1 cellular context compared by ENCODE assay signal in the genomic region with DNA sequence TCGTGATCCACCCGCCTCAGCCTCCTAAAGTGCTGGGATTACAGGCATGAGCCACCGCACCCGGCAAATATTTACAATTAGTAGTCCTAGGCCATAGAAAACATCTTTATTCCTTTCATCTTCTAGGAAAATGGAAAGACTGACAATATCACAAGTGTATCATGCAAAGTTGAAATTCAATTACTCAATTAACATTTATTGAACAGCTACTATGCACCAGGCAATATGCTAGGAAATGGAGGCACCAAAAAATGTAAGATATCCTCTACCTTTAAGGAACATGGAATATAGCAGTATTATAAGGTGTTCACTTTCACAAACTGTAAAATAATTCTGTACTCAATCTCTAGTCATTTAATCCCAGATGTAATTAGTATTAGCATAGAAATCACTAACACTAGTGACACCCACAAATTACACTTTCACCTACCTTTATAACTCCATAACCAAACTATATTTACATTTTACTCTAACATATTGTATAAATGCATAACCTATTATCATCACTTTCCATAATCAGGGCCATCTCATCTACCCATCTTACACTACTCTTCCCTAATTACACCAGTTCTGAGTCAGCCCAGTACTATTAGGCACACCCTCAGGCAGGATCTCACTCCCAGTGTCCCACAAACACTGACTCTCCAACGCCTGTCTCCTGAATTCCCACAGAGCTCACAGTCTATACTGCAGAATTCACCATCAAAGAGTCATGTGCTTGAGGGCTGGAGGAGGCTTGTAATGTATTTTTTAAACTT.
TF ChIP-seq lines count a peak whose summit lies in the region.

No MANE protein-coding gene starts in this region.

TF ChIP-seq in K562, 482 proteins besides CTCF, POLR2A, EP300 and RAD21:
- no peak for TF ChIP-seq ZSCAN29 (IDR thresholded peaks at IDR 0.05)
- no peak for TF ChIP-seq MIER1 (IDR thresholded peaks at IDR 0.05; ENCODE audit: low read depth)
- 0 out of 2 replicates have a peak, but pooled peaks have one; percentile 33 for TF ChIP-seq SMARCA4 (IDR thresholded peaks at IDR 0.05)
- TF ChIP-seq DMBX1 (CRISPR knock-in tag; IDR thresholded peaks at IDR 0.05; ENCODE audit: borderline replicate concordance) = no peak
- TF ChIP-seq RBM25 (IDR thresholded peaks at IDR 0.05; ENCODE audit: low read depth, low read length, severe bottlenecking) = peak; percentile 55
- peak; percentile 38 for TF ChIP-seq ARID1B (IDR thresholded peaks at IDR 0.05)
- TF ChIP-seq, protein P1, sequence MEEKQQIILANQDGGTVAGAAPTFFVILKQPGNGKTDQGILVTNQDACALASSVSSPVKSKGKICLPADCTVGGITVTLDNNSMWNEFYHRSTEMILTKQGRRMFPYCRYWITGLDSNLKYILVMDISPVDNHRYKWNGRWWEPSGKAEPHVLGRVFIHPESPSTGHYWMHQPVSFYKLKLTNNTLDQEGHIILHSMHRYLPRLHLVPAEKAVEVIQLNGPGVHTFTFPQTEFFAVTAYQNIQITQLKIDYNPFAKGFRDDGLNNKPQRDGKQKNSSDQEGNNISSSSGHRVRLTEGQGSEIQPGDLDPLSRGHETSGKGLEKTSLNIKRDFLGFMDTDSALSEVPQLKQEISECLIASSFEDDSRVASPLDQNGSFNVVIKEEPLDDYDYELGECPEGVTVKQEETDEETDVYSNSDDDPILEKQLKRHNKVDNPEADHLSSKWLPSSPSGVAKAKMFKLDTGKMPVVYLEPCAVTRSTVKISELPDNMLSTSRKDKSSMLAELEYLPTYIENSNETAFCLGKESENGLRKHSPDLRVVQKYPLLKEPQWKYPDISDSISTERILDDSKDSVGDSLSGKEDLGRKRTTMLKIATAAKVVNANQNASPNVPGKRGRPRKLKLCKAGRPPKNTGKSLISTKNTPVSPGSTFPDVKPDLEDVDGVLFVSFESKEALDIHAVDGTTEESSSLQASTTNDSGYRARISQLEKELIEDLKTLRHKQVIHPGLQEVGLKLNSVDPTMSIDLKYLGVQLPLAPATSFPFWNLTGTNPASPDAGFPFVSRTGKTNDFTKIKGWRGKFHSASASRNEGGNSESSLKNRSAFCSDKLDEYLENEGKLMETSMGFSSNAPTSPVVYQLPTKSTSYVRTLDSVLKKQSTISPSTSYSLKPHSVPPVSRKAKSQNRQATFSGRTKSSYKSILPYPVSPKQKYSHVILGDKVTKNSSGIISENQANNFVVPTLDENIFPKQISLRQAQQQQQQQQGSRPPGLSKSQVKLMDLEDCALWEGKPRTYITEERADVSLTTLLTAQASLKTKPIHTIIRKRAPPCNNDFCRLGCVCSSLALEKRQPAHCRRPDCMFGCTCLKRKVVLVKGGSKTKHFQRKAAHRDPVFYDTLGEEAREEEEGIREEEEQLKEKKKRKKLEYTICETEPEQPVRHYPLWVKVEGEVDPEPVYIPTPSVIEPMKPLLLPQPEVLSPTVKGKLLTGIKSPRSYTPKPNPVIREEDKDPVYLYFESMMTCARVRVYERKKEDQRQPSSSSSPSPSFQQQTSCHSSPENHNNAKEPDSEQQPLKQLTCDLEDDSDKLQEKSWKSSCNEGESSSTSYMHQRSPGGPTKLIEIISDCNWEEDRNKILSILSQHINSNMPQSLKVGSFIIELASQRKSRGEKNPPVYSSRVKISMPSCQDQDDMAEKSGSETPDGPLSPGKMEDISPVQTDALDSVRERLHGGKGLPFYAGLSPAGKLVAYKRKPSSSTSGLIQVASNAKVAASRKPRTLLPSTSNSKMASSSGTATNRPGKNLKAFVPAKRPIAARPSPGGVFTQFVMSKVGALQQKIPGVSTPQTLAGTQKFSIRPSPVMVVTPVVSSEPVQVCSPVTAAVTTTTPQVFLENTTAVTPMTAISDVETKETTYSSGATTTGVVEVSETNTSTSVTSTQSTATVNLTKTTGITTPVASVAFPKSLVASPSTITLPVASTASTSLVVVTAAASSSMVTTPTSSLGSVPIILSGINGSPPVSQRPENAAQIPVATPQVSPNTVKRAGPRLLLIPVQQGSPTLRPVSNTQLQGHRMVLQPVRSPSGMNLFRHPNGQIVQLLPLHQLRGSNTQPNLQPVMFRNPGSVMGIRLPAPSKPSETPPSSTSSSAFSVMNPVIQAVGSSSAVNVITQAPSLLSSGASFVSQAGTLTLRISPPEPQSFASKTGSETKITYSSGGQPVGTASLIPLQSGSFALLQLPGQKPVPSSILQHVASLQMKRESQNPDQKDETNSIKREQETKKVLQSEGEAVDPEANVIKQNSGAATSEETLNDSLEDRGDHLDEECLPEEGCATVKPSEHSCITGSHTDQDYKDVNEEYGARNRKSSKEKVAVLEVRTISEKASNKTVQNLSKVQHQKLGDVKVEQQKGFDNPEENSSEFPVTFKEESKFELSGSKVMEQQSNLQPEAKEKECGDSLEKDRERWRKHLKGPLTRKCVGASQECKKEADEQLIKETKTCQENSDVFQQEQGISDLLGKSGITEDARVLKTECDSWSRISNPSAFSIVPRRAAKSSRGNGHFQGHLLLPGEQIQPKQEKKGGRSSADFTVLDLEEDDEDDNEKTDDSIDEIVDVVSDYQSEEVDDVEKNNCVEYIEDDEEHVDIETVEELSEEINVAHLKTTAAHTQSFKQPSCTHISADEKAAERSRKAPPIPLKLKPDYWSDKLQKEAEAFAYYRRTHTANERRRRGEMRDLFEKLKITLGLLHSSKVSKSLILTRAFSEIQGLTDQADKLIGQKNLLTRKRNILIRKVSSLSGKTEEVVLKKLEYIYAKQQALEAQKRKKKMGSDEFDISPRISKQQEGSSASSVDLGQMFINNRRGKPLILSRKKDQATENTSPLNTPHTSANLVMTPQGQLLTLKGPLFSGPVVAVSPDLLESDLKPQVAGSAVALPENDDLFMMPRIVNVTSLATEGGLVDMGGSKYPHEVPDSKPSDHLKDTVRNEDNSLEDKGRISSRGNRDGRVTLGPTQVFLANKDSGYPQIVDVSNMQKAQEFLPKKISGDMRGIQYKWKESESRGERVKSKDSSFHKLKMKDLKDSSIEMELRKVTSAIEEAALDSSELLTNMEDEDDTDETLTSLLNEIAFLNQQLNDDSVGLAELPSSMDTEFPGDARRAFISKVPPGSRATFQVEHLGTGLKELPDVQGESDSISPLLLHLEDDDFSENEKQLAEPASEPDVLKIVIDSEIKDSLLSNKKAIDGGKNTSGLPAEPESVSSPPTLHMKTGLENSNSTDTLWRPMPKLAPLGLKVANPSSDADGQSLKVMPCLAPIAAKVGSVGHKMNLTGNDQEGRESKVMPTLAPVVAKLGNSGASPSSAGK (IDR thresholded peaks at IDR 0.05) = no peak
- peak; percentile 25; the same call in 1 of the 2 replicates for TF ChIP-seq JUND (IDR thresholded peaks at IDR 0.05; ENCODE audit: borderline replicate concordance, low read depth, low read length)
- TF ChIP-seq JUND (tag; IDR thresholded peaks at IDR 0.05; ENCODE audit: borderline replicate concordance, low read depth, low read length) = peak; percentile 36; the same call in 1 of the 3 replicates
- peak; percentile 50 for TF ChIP-seq FOSL1 (tag; conservative IDR thresholded peaks at IDR 0.05)
